Comparison of ENCODE assay signal across 8 cellular contexts in genomic region chr14:59869381-59870255, GRCh38. TPM values are rescaled to one million over a fixed set of nuclear protein-coding genes. Genes with fewer than 3 reads are reported as not detected.
DNase-seq lines count a peak whose midpoint lies in the region; ATAC-seq and TF ChIP-seq lines count a peak whose summit lies in the region.

No MANE protein-coding gene starts in this region.

- no peak for TF ChIP-seq CTCF in AG04450 (IDR thresholded peaks at IDR 0.05; ENCODE audit: low read depth, low read length)
- TF ChIP-seq CTCF in breast epithelium (IDR thresholded peaks at IDR 0.05) = no peak

- peak overlapping the region in 7 of 8 donors; percentile 35 to 85 (median 71) for H3K4me3 Mint-ChIP-seq in naive B cell

- no peaks in the 10 kb centered on the region for H3K36me3 Mint-ChIP-seq in naive B cell

- peak overlapping the region; percentile 54; the same call in 1 of the 2 replicates for H3K4me3 ChIP-seq in AG04450 (ENCODE audit: low read depth, low read length)
- H3K4me3 ChIP-seq in HAP-1 = peak overlapping the region; percentile 30
- H3K4me3 ChIP-seq in breast epithelium = peak overlapping the region; percentile 54 to 91 (median 76)

- no peaks in the 10 kb centered on the region for H3K36me3 ChIP-seq in HAP-1 (replicated peaks)
- no peaks in the 10 kb centered on the region for H3K36me3 ChIP-seq in breast epithelium

- no peak for TF ChIP-seq POLR2A in breast epithelium (IDR thresholded peaks at IDR 0.05)

- H3K9me3 Mint-ChIP-seq in naive B cell = peaks cover 0 to 6% (median 3%) of the 10 kb centered on the region in 7 donors

- H3K27me3 ChIP-seq in AG04450 (ENCODE audit: control insufficient read depth, insufficient read depth, low read length) (peaks cover 27% of the 10 kb centered on the region), HAP-1 (ENCODE audit: low read depth) (peaks cover 23% of the 10 kb centered on the region), breast epithelium (peaks cover 0 to 10% of the 10 kb centered on the region in 2 donors)

- H3K9me3 ChIP-seq in AG04450 (ENCODE audit: control insufficient read depth, insufficient read depth, low read length) = no peaks in the 10 kb centered on the region
- no peaks in the 10 kb centered on the region for H3K9me3 ChIP-seq in HAP-1
- H3K9me3 ChIP-seq in breast epithelium = no peaks in the 10 kb centered on the region

- intact Hi-C loops in breast epithelium (cut with DNase I; ENCODE audit: low total_unique reads) = no loop called here

- H3K4me1 ChIP-seq in HAP-1 (no peaks in the 10 kb centered on the region), breast epithelium (no peaks in the 10 kb centered on the region)

- H3K27ac ChIP-seq in AG04450 (ENCODE audit: low read depth, low read length) (no peak overlapping the region), breast epithelium (no peak overlapping the region)

- CTCF ChIA-PET in AG04450 (lab: Charles Lee) = no interaction called here

- peak overlapping the region in 1 of 6 donors; percentile 38 for H3K27ac Mint-ChIP-seq in naive B cell

- ATAC-seq in naive B cell (ENCODE audit: low read depth in 2 of 2) = no peak
- no peak for ATAC-seq in HG02759 (IDR thresholded peaks at IDR 0.05; ENCODE audit: unreplicated experiment)

- DNase-seq in AG04450 (ENCODE audit: low read depth, low spot score) (no peak), HAP-1 (ENCODE audit: low spot score in 2 of 2) (no peak), breast epithelium (ENCODE audit: low spot score in 2 of 2) (no peak), naive B cell (no peak), Kasumi-1 (lab: John Stamatoyannopoulos, UW) (no peak), GOT3 (lab: John Stamatoyannopoulos, UW) (no peak), AG08395 (ENCODE audit: low spot score) (no peak)

- POLR2A ChIA-PET in AG04450 (lab: Yijun Ruan, JAX) = no interaction called here

- peaks cover 43 to 52% (median 51%) of the 10 kb centered on the region in 3 donors for H3K27me3 Mint-ChIP-seq in naive B cell

- H3K4me1 Mint-ChIP-seq in naive B cell = peaks cover 6 to 11% (median 7%) of the 10 kb centered on the region in 3 donors

- in situ Hi-C loops in HAP-1 (cut with MboI; ENCODE audit: low sequenced_read_pairs) = no loop called here

RNA-seq across cellular contexts. Expression of gene RTN1, which starts 1.0 kb away (rescaled TPM):
- polyA plus RNA-seq in AG04450 (2011; rRNA removed) = 0.63 and 0.98 TPM in 2 replicates
- polyA minus RNA-seq in AG04450 (2011; rRNA and poly(A)+ RNA removed) = 0.23 and 0.26 TPM in 2 replicates
- total RNA-seq in breast epithelium = 10 to 100 TPM; 10.8 to 44.5 (median 17.7) TPM
- under 1 TPM in 3 of 6 donors, not detected in 3; 0.09 to 0.77 (median 0.17) TPM for polyA plus RNA-seq in naive B cell (ENCODE audit: low read depth in 6 of 6)

RNA-seq across cellular contexts. Expression of gene LRRC9, which starts 50.3 kb away (rescaled TPM):
- polyA plus RNA-seq in AG04450 (2011; rRNA removed) = not detected in 2 replicates
- polyA minus RNA-seq in AG04450 (2011; rRNA and poly(A)+ RNA removed) = not detected in 2 replicates
- total RNA-seq in breast epithelium = under 1 TPM in 1 of 3 donors, not detected in 2; 0.16 TPM
- not detected for polyA plus RNA-seq in naive B cell (ENCODE audit: low read depth in 6 of 6)
